In the genomic region with DNA sequence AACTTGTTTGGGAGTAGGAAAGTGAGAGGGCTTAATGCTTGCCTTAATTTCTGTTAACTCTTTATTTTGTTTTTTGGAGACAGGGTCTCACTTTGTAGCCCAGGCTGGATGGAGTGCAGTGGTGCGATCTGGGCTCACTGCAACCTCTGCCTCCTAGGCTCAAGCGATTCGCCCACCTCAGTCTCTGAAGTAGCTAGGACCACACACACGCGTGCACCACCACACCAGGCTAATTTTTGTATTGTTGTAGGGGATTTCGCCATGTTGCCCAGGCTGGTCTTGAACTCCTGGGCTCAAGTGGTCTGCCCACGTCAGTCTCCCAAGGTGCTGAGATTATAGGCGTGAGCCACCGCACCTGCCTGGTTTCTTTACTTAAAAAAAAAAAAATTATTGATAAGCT, we compare ENCODE assay signal across 10 cellular contexts. TPM values are rescaled to one million over a fixed set of nuclear protein-coding genes. Genes with fewer than 3 reads are reported as not detected.
DNase-seq lines count a peak whose midpoint lies in the region; ATAC-seq and TF ChIP-seq lines count a peak whose summit lies in the region.
"Had no signal": no experiment of that assay in that cellular context is flagged by ENCODE, and none has a peak within 500 bp of the region (broad histone marks: within the 10 kb centered on the region; RNA-seq: fewer than 3 reads in every experiment).

No MANE protein-coding gene starts in this region.

- H3K9me3 Mint-ChIP-seq in endodermal cell (no peaks in the 10 kb centered on the region), progenitor cell of endocrine pancreas (ENCODE audit: low read depth) (no peaks in the 10 kb centered on the region)

- no TSS peak for BruUV-seq in OCI-LY7 (replicated peaks; lab: Mats Ljungman, UMichigan)

- H3K9me3 ChIP-seq in GM23248 (ENCODE audit: low read depth) (no peaks in the 10 kb centered on the region), OCI-LY7 (ENCODE audit: low read length) (no peaks in the 10 kb centered on the region), endodermal cell (ENCODE audit: control insufficient read depth, low read length) (no peaks in the 10 kb centered on the region)

- no peak for ATAC-seq in GM21717 (IDR thresholded peaks at IDR 0.05; ENCODE audit: unreplicated experiment)

- WGBS in GM23248 (ENCODE audit: low coverage in 1 of 2, low lambda C conversion rate in 2 of 2, missing lambda C conversion rate in 2 of 2), 2 experiments = 93 to 98% methylated on average over 9 of the region's 9 CpGs
- WGBS in endodermal cell (ENCODE audit: insufficient coverage in 1 of 2, insufficient read length in 1 of 2), 2 experiments = 98 to 100% methylated on average over 5 to 6 of the region's 9 CpGs

- H3F3A ChIP-seq in GM23248 (ENCODE audit: insufficient read depth) = no peaks in the 10 kb centered on the region; the same call in 1 of the 2 replicates

- peaks cover 7% of the 10 kb centered on the region for H3K36me3 ChIP-seq in GM23248 (ENCODE audit: low read depth)
- H3K36me3 ChIP-seq in OCI-LY7 (ENCODE audit: insufficient read depth, low read length) = peaks cover 27% of the 10 kb centered on the region; the same call in 1 of the 2 replicates
- H3K36me3 ChIP-seq in endodermal cell (ENCODE audit: control insufficient read depth, insufficient read depth, low read length) = peaks cover 21% of the 10 kb centered on the region

- peaks cover 65% of the 10 kb centered on the region for H3K79me2 ChIP-seq in GM23248 (ENCODE audit: insufficient read depth)
- H3K79me2 ChIP-seq in OCI-LY7 (ENCODE audit: insufficient read depth, low read depth, low read length) = peaks cover 62% of the 10 kb centered on the region

- H4K20me1 ChIP-seq in GM23248 (ENCODE audit: insufficient read depth) = peaks cover 8% of the 10 kb centered on the region; the same call in 1 of the 2 replicates
- peaks cover 31% of the 10 kb centered on the region for H4K20me1 ChIP-seq in OCI-LY7 (ENCODE audit: insufficient read depth, low read length)

- POLR2A ChIA-PET in OCI-LY7 (lab: Charles Lee) = interaction anchor here (0.6 kb wide), 1 partner anchor 645 kb away, joined by 3 read pairs; no protein-coding TSS in a partner anchor

- H2AFZ ChIP-seq in GM23248 = no peak overlapping the region
- no peak overlapping the region for H2AFZ ChIP-seq in OCI-LY7 (ENCODE audit: low read length)

- peak overlapping the region; percentile 82 for H3K4me3 Mint-ChIP-seq in endodermal cell
- peak overlapping the region; percentile 90 for H3K4me3 Mint-ChIP-seq in progenitor cell of endocrine pancreas (ENCODE audit: low read depth)

- H3K9me2 ChIP-seq in GM23248 (ENCODE audit: insufficient read depth) (no peaks in the 10 kb centered on the region), OCI-LY7 (ENCODE audit: insufficient read depth, low read length) (no peaks in the 10 kb centered on the region)

- peaks cover 29% of the 10 kb centered on the region for H3K4me1 Mint-ChIP-seq in endodermal cell
- peaks cover 29% of the 10 kb centered on the region for H3K4me1 Mint-ChIP-seq in progenitor cell of endocrine pancreas (ENCODE audit: low read depth)

- DNase-seq in GM23248 (no peak), OCI-LY7 (ENCODE audit: low spot score) (no peak), endodermal cell (peak; percentile 35), progenitor cell of endocrine pancreas (ENCODE audit: low spot score, unreplicated experiment) (no peak), amygdala (lab: John Stamatoyannopoulos, UW) (no peak), putamen (ENCODE audit: low spot score) (no peak)
- DNase-seq: NCI-H1417; stimulated activated CD4-positive, alpha-beta T cell treated with anti-CD3 and anti-CD28 coated beads, Interleukin-1b, Interleukin-23, amount 100 ng/mL, for 48 hours; SW 1271 had no signal

- H3K4me3 ChIP-seq in GM23248 (peak overlapping the region; percentile 86), OCI-LY7 (ENCODE audit: low read depth, low read length, poor library complexity, severe bottlenecking) (peak overlapping the region; percentile 93), endodermal cell (ENCODE audit: low read length) (peak overlapping the region; percentile 98)

- H3K36me3 Mint-ChIP-seq in endodermal cell (ENCODE audit: low read depth) = peaks cover 13% of the 10 kb centered on the region
- peaks cover 2% of the 10 kb centered on the region for H3K36me3 Mint-ChIP-seq in progenitor cell of endocrine pancreas (ENCODE audit: insufficient read depth)

- H3K27me3 ChIP-seq in GM23248 (replicated peaks; ENCODE audit: insufficient read depth) (peaks cover 8% of the 10 kb centered on the region; the same call in 1 of the 2 replicates), endodermal cell (ENCODE audit: control insufficient read depth, insufficient read depth, low read length, poor library complexity, severe bottlenecking) (peaks cover 17% of the 10 kb centered on the region)

- H3K27ac ChIP-seq in GM23248 (peak overlapping the region; percentile 70), OCI-LY7 (ENCODE audit: low read depth, low read length, poor library complexity, severe bottlenecking) (no peak overlapping the region), endodermal cell (ENCODE audit: low read depth, low read length) (no peak overlapping the region)

- intact Hi-C loops in OCI-LY7 (cut with micrococcal nuclease; ENCODE audit: unreplicated experiment) = loop anchor here (5.0 to 10.0 kb wide), 2 partner anchors 252 to 430 kb away; a partner anchor contains a TSS

- H3K4me1 ChIP-seq in GM23248 (ENCODE audit: insufficient read depth) (peaks cover 17% of the 10 kb centered on the region), OCI-LY7 (ENCODE audit: insufficient read depth, low read length, poor library complexity, severe bottlenecking) (peaks cover 41% of the 10 kb centered on the region), endodermal cell (ENCODE audit: control insufficient read depth, insufficient read depth, low read length) (peaks cover 2% of the 10 kb centered on the region)

- H3K27me3 Mint-ChIP-seq in endodermal cell (ENCODE audit: insufficient read depth) (peaks cover 12% of the 10 kb centered on the region), progenitor cell of endocrine pancreas (peaks cover 17% of the 10 kb centered on the region)

- TF ChIP-seq CTCF in OCI-LY7 (conservative IDR thresholded peaks at IDR 0.05; ENCODE audit: low read length) (no peak), endodermal cell (conservative IDR thresholded peaks at IDR 0.05) (no peak), progenitor cell of endocrine pancreas (IDR thresholded peaks at IDR 0.05; ENCODE audit: unreplicated experiment) (no peak)

- CTCF ChIA-PET in OCI-LY7 (lab: Charles Lee; ENCODE audit: unreplicated experiment) = no interaction called here

- no peak overlapping the region for H3K27ac Mint-ChIP-seq in endodermal cell
- H3K27ac Mint-ChIP-seq in progenitor cell of endocrine pancreas = no peak overlapping the region

- H3K9ac ChIP-seq in GM23248 (peak overlapping the region; percentile 84; the same call in 1 of the 2 replicates), endodermal cell (ENCODE audit: extremely low read depth, low read length, poor library complexity, severe bottlenecking) (no peak overlapping the region)

- H3K4me2 ChIP-seq in GM23248 (ENCODE audit: unreplicated experiment) = peak overlapping the region; percentile 99
- peak overlapping the region; percentile 74 for H3K4me2 ChIP-seq in OCI-LY7 (ENCODE audit: low read length)

- in situ Hi-C loops in GM23248 (cut with MboI) = no loop called here

RNA-seq across cellular contexts. Expression of a gene that starts 1.9 kb away (rescaled TPM):
- 14.7 and 26.2 TPM in 2 replicates for total RNA-seq in GM23248 (2014; rRNA removed; shearing (Covaris generic))
- 18.5 and 21.3 TPM in 2 replicates for polyA plus RNA-seq in GM23248 (2016; fragmentation: Nextera tagmentation; extraction: Ambion mirVana)
- total RNA-seq in OCI-LY7 (2014; rRNA removed; shearing (Covaris generic)) = 36.2 and 38.5 TPM in 2 replicates
- 37.4 and 40.1 TPM in 2 replicates for total RNA-seq in OCI-LY7 (2022)
- 10 to 100 TPM; 35.5 to 37.5 TPM for total RNA-seq in endodermal cell
- polyA plus RNA-seq in endodermal cell (2013, experiment 1 of 2) = 36.0 TPM
- polyA plus RNA-seq in endodermal cell (2013, experiment 2 of 2) = 35.4 TPM
- total RNA-seq in progenitor cell of endocrine pancreas = 41.1 and 43.6 TPM in 2 replicates
